ENCODE assay signal across 10 cellular contexts in genomic region chr10:31921031-31921430, GRCh38. TPM values are rescaled to one million over a fixed set of nuclear protein-coding genes. Genes with fewer than 3 reads are reported as not detected.
DNase-seq lines count a peak whose midpoint lies in the region; ATAC-seq and TF ChIP-seq lines count a peak whose summit lies in the region.
"Had no signal": no experiment of that assay in that cellular context is flagged by ENCODE, and none has a peak within 500 bp of the region (broad histone marks: within the 10 kb centered on the region; RNA-seq: fewer than 3 reads in every experiment).

No MANE protein-coding gene starts in this region.

- H3K27ac ChIP-seq in Karpas-422 (ENCODE audit: low read length): no peak overlapping the region
- H3K27ac ChIP-seq: right atrium auricular region had no signal

- H3K4me1 ChIP-seq in Karpas-422 (ENCODE audit: low read length): peaks cover 5% of the 10 kb centered on the region

- peaks cover 36% of the 10 kb centered on the region for H4K20me1 ChIP-seq in Karpas-422 (ENCODE audit: insufficient read depth, low read depth, low read length)

- peaks cover 6% of the 10 kb centered on the region; the same call in 1 of the 2 replicates for H3K9me3 ChIP-seq in Karpas-422 (ENCODE audit: low read length)
- H3K9me3 ChIP-seq: right atrium auricular region had no signal

- H3K9ac ChIP-seq in Karpas-422 (ENCODE audit: low read length): no peak overlapping the region

- no peak overlapping the region for H3K4me3 ChIP-seq in Karpas-422 (ENCODE audit: low read length)
- H3K4me3 ChIP-seq: right atrium auricular region had no signal

- H3K27me3 ChIP-seq in Karpas-422 (ENCODE audit: low read length): no peaks in the 10 kb centered on the region
- H3K27me3 ChIP-seq: right atrium auricular region had no signal

- TF ChIP-seq CTCF in GM10266 (IDR thresholded peaks at IDR 0.05; ENCODE audit: control insufficient read depth, insufficient read depth, low read depth, missing control alignments): no peak

- DNase-seq in GM10266 (ENCODE audit: extremely low spot score) (peak; percentile 5), DMS79 treated with DMSO at 0.1 percent for 48 hours (lab: John Stamatoyannopoulos, UW) (no peak), activated gamma-delta T cell (lab: John Stamatoyannopoulos, UW) (no peak), NCI-H1436 treated with DMSO at 0.1 percent for 48 hours (lab: John Stamatoyannopoulos, UW) (no peak), Karpas-422 (no peak)
- peak; percentile 29 to 30 for DNase-seq in activated T-cell treated with anti-CD3 and anti-CD28 coated beads, Interleukin-2, amount 50 U/mL, for 48 hours
- DNase-seq: left cardiac atrium had no signal

- no peaks in the 10 kb centered on the region for H3K9me2 ChIP-seq in Karpas-422 (replicated peaks; ENCODE audit: insufficient read depth, low read length)

- no peak overlapping the region for H3K4me2 ChIP-seq in Karpas-422 (ENCODE audit: low read depth, low read length, poor library complexity, severe bottlenecking)

- peaks cover 5% of the 10 kb centered on the region; the same call in 1 of the 2 replicates for H3K79me2 ChIP-seq in Karpas-422 (ENCODE audit: low read length)

- peak; percentile 55 for ATAC-seq in GM19452 (IDR thresholded peaks at IDR 0.05; ENCODE audit: unreplicated experiment)
- peak; percentile 48 for ATAC-seq in HG03039 (IDR thresholded peaks at IDR 0.05; ENCODE audit: unreplicated experiment)
- ATAC-seq: left cardiac atrium had no signal

- no peak overlapping the region for H2AFZ ChIP-seq in Karpas-422 (ENCODE audit: low read length)

- no peaks in the 10 kb centered on the region for H3K36me3 ChIP-seq in Karpas-422 (ENCODE audit: insufficient read depth, low read length)
- H3K36me3 ChIP-seq: right atrium auricular region had no signal

RNA-seq across cellular contexts. Expression of gene ARHGAP12, which starts 7.6 kb away (rescaled TPM):
- 6.3 and 15.0 TPM in 2 replicates for total RNA-seq in Karpas-422 (2014; rRNA removed; shearing (Covaris generic); ENCODE audit: low replicate concordance)

Comparison
In these comparisons a context has a peak if more than half of its experiments do, and no peak if none do; other contexts are left out.
1. DNase-seq: peak in GM10266 (single experiment) and activated T-cell treated with anti-CD3 and anti-CD28 coated beads, Interleukin-2, amount 50 U/mL, for 48 hours (2 of 2); none in DMS79 treated with DMSO at 0.1 percent for 48 hours (single experiment), activated gamma-delta T cell (single experiment), NCI-H1436 treated with DMSO at 0.1 percent for 48 hours (single experiment) and Karpas-422 (single experiment).